Comparison of ENCODE assay signal across 8 cellular contexts in genomic region chr11:108664241-108664640, GRCh38. TPM values are rescaled to one million over a fixed set of nuclear protein-coding genes. Genes with fewer than 3 reads are reported as not detected.
DNase-seq lines count a peak whose midpoint lies in the region; ATAC-seq and TF ChIP-seq lines count a peak whose summit lies in the region.

No MANE protein-coding gene starts in this region.

- DNase-seq in NB4 (ENCODE audit: low read depth) = no peak
- no peak for DNase-seq in effector memory CD8-positive, alpha-beta T cell
- no peak for DNase-seq in neural crest cell (ENCODE audit: low read depth, low spot score)
- no peak for DNase-seq in T-helper 9 cell
- DNase-seq in GM13977 (ENCODE audit: low spot score) = no peak
- no peak for DNase-seq in GM03348 (ENCODE audit: low spot score)

- TF ChIP-seq CTCF in NB4 (IDR thresholded peaks at IDR 0.05; ENCODE audit: low read depth, low read length) = no peak
- TF ChIP-seq CTCF in neural crest cell (conservative IDR thresholded peaks at IDR 0.05) = no peak
- no peak for TF ChIP-seq CTCF in GM13977 (IDR thresholded peaks at IDR 0.05; ENCODE audit: extremely low read depth, insufficient read depth, missing control alignments)

- in situ Hi-C loops in GM13977 (cut with MboI; ENCODE audit: low pct_unique_long_range_greater_than_20kb, low sequenced_read_pairs, unreplicated experiment) = loop anchor here (25.0 kb wide), 1 partner anchor 327 kb away; no protein-coding TSS in a partner anchor

- H3K9me3 ChIP-seq in BLaER1 = no peaks in the 10 kb centered on the region

- no peaks in the 10 kb centered on the region for H3K27me3 Mint-ChIP-seq in effector memory CD8-positive, alpha-beta T cell
- H3K27me3 Mint-ChIP-seq in neural crest cell (ENCODE audit: low read depth) = no peaks in the 10 kb centered on the region

- ATAC-seq in effector memory CD8-positive, alpha-beta T cell (replicated peaks) = no peak
- no peak for ATAC-seq in GM18868 (IDR thresholded peaks at IDR 0.05; ENCODE audit: unreplicated experiment)

- no peak overlapping the region for H3K9ac ChIP-seq in BLaER1

- H3K4me1 ChIP-seq in BLaER1 = peaks cover 33% of the 10 kb centered on the region

- no peak overlapping the region for H3K27ac ChIP-seq in BLaER1

- peaks cover 34 to 37% of the 10 kb centered on the region in 2 donors for H3K4me1 Mint-ChIP-seq in effector memory CD8-positive, alpha-beta T cell (ENCODE audit: low read depth in 2 of 2)
- H3K4me1 Mint-ChIP-seq in neural crest cell = peaks cover 33% of the 10 kb centered on the region

- peaks cover 36% of the 10 kb centered on the region for H4K20me1 ChIP-seq in BLaER1

- H3K27me3 ChIP-seq in BLaER1 = no peaks in the 10 kb centered on the region

- H3K4me3 ChIP-seq in BLaER1 (peak overlapping the region; percentile 95), NB4 (ENCODE audit: low read depth, low read length) (peak overlapping the region; percentile 61)

- H3K4me2 ChIP-seq in BLaER1 = peak overlapping the region; percentile 62

- H3K9me3 Mint-ChIP-seq in effector memory CD8-positive, alpha-beta T cell = no peaks in the 10 kb centered on the region
- H3K9me3 Mint-ChIP-seq in neural crest cell = no peaks in the 10 kb centered on the region

- H3K4me3 Mint-ChIP-seq in effector memory CD8-positive, alpha-beta T cell = peak overlapping the region; percentile 98 to 100
- peak overlapping the region; percentile 100 for H3K4me3 Mint-ChIP-seq in neural crest cell

- peak overlapping the region; percentile 98 to 99 for H3K27ac Mint-ChIP-seq in effector memory CD8-positive, alpha-beta T cell
- H3K27ac Mint-ChIP-seq in neural crest cell (ENCODE audit: unreplicated experiment) = no peak overlapping the region

- H3K36me3 ChIP-seq in BLaER1 = peaks cover 29% of the 10 kb centered on the region

- H3K36me3 Mint-ChIP-seq in effector memory CD8-positive, alpha-beta T cell (ENCODE audit: insufficient read depth) = peaks cover 20% of the 10 kb centered on the region
- no peaks in the 10 kb centered on the region for H3K36me3 Mint-ChIP-seq in neural crest cell (ENCODE audit: low read depth)

- TF ChIP-seq POLR2A in NB4 (IDR thresholded peaks at IDR 0.05; ENCODE audit: extremely low read depth, insufficient read length) = no peak

RNA-seq across cellular contexts. Expression of gene DDX10, which starts 0.6 kb away (rescaled TPM):
- 38.5 and 43.0 TPM in 2 replicates for total RNA-seq in neural crest cell
